31 cellular contexts compared by ENCODE assay signal in the genomic region with DNA sequence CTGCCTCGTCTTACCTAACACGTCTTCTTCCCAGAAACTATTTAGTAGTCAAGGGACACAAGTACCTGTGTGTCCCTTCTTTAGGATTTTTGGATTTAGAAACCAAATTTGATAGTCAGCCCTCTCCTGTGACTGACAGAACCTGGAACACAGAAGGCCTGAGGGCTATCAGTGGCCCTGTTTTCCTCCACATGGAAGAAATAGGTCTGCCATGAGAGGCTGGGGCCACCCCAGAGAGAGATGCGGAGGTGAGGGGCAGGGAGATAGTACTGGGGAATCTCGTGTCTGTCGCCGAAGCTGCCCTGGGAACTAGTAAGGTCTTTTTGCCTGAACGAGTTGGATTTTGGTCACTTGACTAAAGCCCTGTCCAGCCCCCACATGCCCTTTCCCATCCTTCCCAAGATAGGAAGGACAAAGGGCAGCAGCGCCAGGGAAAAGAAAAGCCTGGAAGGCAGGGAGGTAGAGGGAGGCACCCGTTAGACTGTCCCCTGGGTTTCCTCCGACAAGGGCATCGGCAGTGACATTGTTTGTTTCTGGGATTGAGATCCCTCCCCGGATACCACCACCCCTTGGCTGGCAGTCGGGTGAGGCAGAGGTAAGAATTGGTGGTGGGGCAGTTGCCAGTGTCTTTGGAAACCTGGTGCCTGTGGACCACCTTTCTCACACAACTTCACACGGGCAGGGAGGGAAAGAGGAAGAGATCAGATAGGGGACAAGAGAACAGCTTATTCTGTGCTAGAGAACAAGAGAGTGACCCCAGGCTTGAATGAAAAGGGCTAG. TPM values are rescaled to one million over a fixed set of nuclear protein-coding genes. Genes with fewer than 3 reads are reported as not detected.
DNase-seq lines count a peak whose midpoint lies in the region; ATAC-seq, FAIRE-seq and TF ChIP-seq lines count a peak whose summit lies in the region.
"Had no signal": no experiment of that assay in that cellular context is flagged by ENCODE, and none has a peak within 500 bp of the region (broad histone marks: within the 10 kb centered on the region; RNA-seq: fewer than 3 reads in every experiment).

No MANE protein-coding gene starts in this region.

- no peak overlapping the region for H4K91ac ChIP-seq in H1 (replicated peaks; ENCODE audit: insufficient read length, low read length)

- no peak for TF ChIP-seq EP300 in H1 (IDR thresholded peaks at IDR 0.05; ENCODE audit: borderline replicate concordance in 1 of 2, low read depth in 2 of 2, low read length in 2 of 2)

- TF ChIP-seq POLR2A in H1 (IDR thresholded peaks at IDR 0.05; ENCODE audit: control extremely low read depth in 1 of 2, low read depth in 2 of 2, low read length in 2 of 2), result no peak

- H2BK15ac ChIP-seq in H1 (ENCODE audit: low read length), result 0 out of 2 replicates have a peak overlapping the region, but pooled peaks have one; percentile 26

- CTCF ChIA-PET in H1 (lab: Charles Lee; ENCODE audit: partially characterized antibody), result interaction anchor here (0.6 to 14.3 kb wide), 3 partner anchors 13 to 741 kb away, joined by 3 to 230 read pairs (median 64); a partner anchor contains a TSS

- H3K4me3 ChIP-seq in H1 (ENCODE audit: extremely low read depth in 1 of 4, insufficient read depth in 2 of 4, low read depth in 3 of 4, low read length in 4 of 4) (no peak overlapping the region), left lung (no peak overlapping the region), subcutaneous abdominal adipose tissue (ENCODE audit: low read depth in 1 of 5, low read length in 5 of 5) (no peak overlapping the region)

- H3K4me1 ChIP-seq in H1 (replicated peaks in 1 of 4; ENCODE audit: control insufficient read depth in 3 of 4, insufficient read depth in 4 of 4, low read length in 3 of 4), result peaks cover 15 to 21% (median 16%) of the 10 kb centered on the region in 4 experiments
- peaks cover 0 to 12% of the 10 kb centered on the region in 2 donors for H3K4me1 ChIP-seq in left lung
- H3K4me1 ChIP-seq in subcutaneous abdominal adipose tissue (ENCODE audit: control insufficient read depth in 5 of 5, insufficient read depth in 5 of 5, low read length in 5 of 5), result peaks cover 5 to 93% (median 26%) of the 10 kb centered on the region in 5 donors
- H3K4me1 ChIP-seq: BE2C had no signal

- no peaks in the 10 kb centered on the region for H3K9me3 ChIP-seq in H1 (ENCODE audit: insufficient read depth in 2 of 2, low read depth in 1 of 2, low read length in 1 of 2)
- no peaks in the 10 kb centered on the region for H3K9me3 ChIP-seq in left lung
- H3K9me3 ChIP-seq in subcutaneous abdominal adipose tissue (ENCODE audit: control insufficient read depth in 5 of 5, low read length in 5 of 5), result no peaks in the 10 kb centered on the region
- H3K9me3 ChIP-seq: BE2C had no signal

- 81% methylated on average over 14 of the region's 14 CpGs; no CpG with 5 or more reads in 1 of the 2 experiments for WGBS in H1 (ENCODE audit: extremely low coverage in 1 of 2, insufficient coverage in 1 of 2, insufficient read length in 1 of 2, insufficient replicate concordance in 2 of 2, low coverage in 1 of 2, low lambda C conversion rate in 2 of 2, missing lambda C conversion rate in 1 of 2), 2 experiments

- no peak overlapping the region for H3K18ac ChIP-seq in H1 (ENCODE audit: extremely low read depth, low read length)

- no peaks in the 10 kb centered on the region for H3K23me2 ChIP-seq in H1 (ENCODE audit: low read depth, low read length)

- H3K79me2 ChIP-seq in H1 (ENCODE audit: control insufficient read depth in 1 of 2, insufficient read depth in 2 of 2, low read length in 2 of 2), result no peaks in the 10 kb centered on the region

- H4K5ac ChIP-seq in H1 (ENCODE audit: insufficient read length, low read depth, low read length), result no peak overlapping the region

- no peak for FAIRE-seq in H1 (lab: Jason Lieb, UNC)
- FAIRE-seq: GM12891, HepG2, RCC 7860 had no signal

- H3K4me2 ChIP-seq in H1 (ENCODE audit: insufficient read depth in 1 of 2, low read depth in 2 of 2, low read length in 2 of 2), result no peak overlapping the region

- no peak overlapping the region for H3K23ac ChIP-seq in H1 (ENCODE audit: insufficient read length)

- no peaks in the 10 kb centered on the region for H3K79me1 ChIP-seq in H1 (ENCODE audit: low read depth, low read length)

- TF ChIP-seq CTCF in H1 (IDR thresholded peaks at IDR 0.05; ENCODE audit: control extremely low read depth in 1 of 3, insufficient read depth in 1 of 3, low read depth in 1 of 3, low read length in 3 of 3) (no peak), left lung (IDR thresholded peaks at IDR 0.05) (no peak)

- H3K27me3 ChIP-seq in H1 (replicated peaks in 1 of 4; ENCODE audit: control insufficient read depth in 3 of 4, extremely low read depth in 1 of 4, insufficient read depth in 3 of 4, low read length in 3 of 4) (no peaks in the 10 kb centered on the region), left lung (no peaks in the 10 kb centered on the region), subcutaneous abdominal adipose tissue (ENCODE audit: control insufficient read depth in 5 of 5, insufficient read depth in 4 of 5, low read length in 5 of 5) (no peaks in the 10 kb centered on the region)
- H3K27me3 ChIP-seq: BE2C had no signal

- H3K27ac ChIP-seq in H1 (ENCODE audit: low read depth, low read length) (no peak overlapping the region), left lung (peak overlapping the region; percentile 13 to 43), subcutaneous abdominal adipose tissue (ENCODE audit: low read depth, low read length) (peak overlapping the region; percentile 41)

- H3K14ac ChIP-seq in H1 (ENCODE audit: insufficient read length), result no peak overlapping the region

- intact Hi-C loops in left lung (cut with DNase I), result no loop called here

- no peak overlapping the region for H3K4ac ChIP-seq in H1 (replicated peaks; ENCODE audit: insufficient read length, low read depth, low read length)

- H2AFZ ChIP-seq in H1 (ENCODE audit: low read length), result no peak overlapping the region

- ATAC-seq in left lung (no peak), GM19452 (IDR thresholded peaks at IDR 0.05; ENCODE audit: unreplicated experiment) (no peak)
- ATAC-seq: HepG2 had no signal

- TF ChIP-seq RAD21 in H1 (IDR thresholded peaks at IDR 0.05 in 1 of 2, conservative IDR thresholded peaks at IDR 0.05 in 1 of 2; ENCODE audit: low read depth in 2 of 2, low read length in 2 of 2), result no peak

- H3K56ac ChIP-seq in H1 (replicated peaks; ENCODE audit: insufficient read length, low read depth, low read length), result no peak overlapping the region

- H2BK12ac ChIP-seq in H1 (ENCODE audit: low read depth, low read length), result no peak overlapping the region

- no peak overlapping the region for H2BK5ac ChIP-seq in H1 (ENCODE audit: low read depth, low read length)

- no peak overlapping the region for H2AK5ac ChIP-seq in H1 (ENCODE audit: low read depth, low read length)

- 0 out of 2 replicates have a peak overlapping the region, but pooled peaks have one; percentile 13 for H2BK20ac ChIP-seq in H1 (ENCODE audit: low read length)

- H4K8ac ChIP-seq in H1 (ENCODE audit: extremely low read depth, insufficient read depth, low read length), result no peak overlapping the region

- H3K36me3 ChIP-seq in H1 (ENCODE audit: control insufficient read depth in 2 of 4, insufficient read depth in 4 of 4, low read length in 3 of 4) (no peaks in the 10 kb centered on the region), left lung (no peaks in the 10 kb centered on the region), subcutaneous abdominal adipose tissue (ENCODE audit: control insufficient read depth in 5 of 5, insufficient read depth in 5 of 5, low read length in 5 of 5) (peaks cover 0 to 2% (median 0%) of the 10 kb centered on the region in 5 donors)
- H3K36me3 ChIP-seq: BE2C had no signal

- POLR2A ChIA-PET in H1 (lab: Charles Lee; ENCODE audit: partially characterized antibody), result interaction anchor here (1.6 kb wide), 1 partner anchor 58 kb away, joined by 3 read pairs; no protein-coding TSS in a partner anchor

- H3K9ac ChIP-seq in H1 (replicated peaks in 1 of 4; ENCODE audit: extremely low read depth in 1 of 4, low read depth in 3 of 4, low read length in 3 of 4), result no peak overlapping the region
- peak overlapping the region in 1 of 5 donors; percentile 4 for H3K9ac ChIP-seq in subcutaneous abdominal adipose tissue (ENCODE audit: low read length in 5 of 5)

- H2BK120ac ChIP-seq in H1 (replicated peaks; ENCODE audit: low read depth, low read length), result no peak overlapping the region

- DNase-seq in activated CD8-positive, alpha-beta memory T cell treated with anti-CD3 and anti-CD28 coated beads for 24 hours, result peak; percentile 32
- DNase-seq in activated CD8-positive, alpha-beta memory T cell treated with anti-CD3 and anti-CD28 coated beads, Interleukin-2, amount 50 U/mL, for 4 hours, result no peak
- DNase-seq in H1 (ENCODE audit: low read depth in 1 of 2, low spot score in 2 of 2) (no peak), left lung (no peak), NCI-H345 (lab: John Stamatoyannopoulos, UW) (no peak), SIG-M5 treated with dmso at 0.1 percent for 504 hours (lab: John Stamatoyannopoulos, UW; ENCODE audit: unreplicated experiment) (no peak)
- DNase-seq: 8988T, ACHN, BE2C, Calu3, DMS79 treated with DMSO at 0.1 percent for 48 hours, GF-D8, H7, Kasumi-1, NCI-H1092 treated with DMSO at 0.1 percent for 48 hours, NCI-H1436, NCI-H187, NCI-H2081 treated with DMSO at 0.1 percent for 48 hours, NCI-H2171, NCI-H446, NCI-H524 treated with DMSO at 0.1 percent for 48 hours, NCI-H774, SIG-M5 had no signal

- H4K20me1 ChIP-seq in H1 (replicated peaks in 1 of 2; ENCODE audit: control insufficient read depth in 1 of 2, insufficient read depth in 2 of 2, low read length in 2 of 2), result no peaks in the 10 kb centered on the region

RNA-seq across cellular contexts. Expression of a gene that starts 19.8 kb away (rescaled TPM):
- total RNA-seq in H1 (2021; fragmentation: NEBNext Ultra II Directional; extraction: Animal tissue kit (Norgen Biotek cat#: 25700)), result 40.9 and 42.6 TPM in 2 replicates
- polyA plus RNA-seq in H1 (2011; rRNA removed), result 43.8 and 49.2 TPM in 2 replicates
- polyA plus RNA-seq in H1 (2011; cell fraction: cytosol; rRNA removed), result 48.0 TPM
- polyA plus RNA-seq in H1 (2011; cell fraction: nucleus; rRNA removed), result 27.5 TPM
- polyA plus RNA-seq in H1 (2012, experiment 1 of 2), result 27.9 to 49.4 TPM (median 46.8 TPM) in 4 replicates
- 37.8 TPM for polyA plus RNA-seq in H1 (2012, experiment 2 of 2)
- 21.6 TPM for polyA plus RNA-seq in H1 (2013, experiment 1 of 2)
- polyA plus RNA-seq in H1 (2013, experiment 2 of 2), result 22.7 TPM
- 34.3 and 36.4 TPM in 2 replicates for polyA minus RNA-seq in H1 (2011; rRNA and poly(A)+ RNA removed)
- polyA minus RNA-seq in H1 (2011; cell fraction: cytosol; rRNA and poly(A)+ RNA removed), result 14.7 TPM
- 10.6 TPM for polyA minus RNA-seq in H1 (2011; cell fraction: nucleus; rRNA and poly(A)+ RNA removed)
- 10 to 100 TPM; 29.2 to 53.0 TPM for total RNA-seq in left lung

RNA-seq across cellular contexts. Expression of a gene that starts 46.9 kb away (rescaled TPM):
- total RNA-seq in H1 (2021; fragmentation: NEBNext Ultra II Directional; extraction: Animal tissue kit (Norgen Biotek cat#: 25700)), result 2.7 and 3.2 TPM in 2 replicates
- 3.9 and 4.3 TPM in 2 replicates for polyA plus RNA-seq in H1 (2011; rRNA removed)
- 2.4 TPM for polyA plus RNA-seq in H1 (2011; cell fraction: cytosol; rRNA removed)
- 3.8 TPM for polyA plus RNA-seq in H1 (2011; cell fraction: nucleus; rRNA removed)
- polyA plus RNA-seq in H1 (2012, experiment 1 of 2), result 1.6 to 3.4 TPM (median 2.7 TPM) in 4 replicates
- 2.7 TPM for polyA plus RNA-seq in H1 (2012, experiment 2 of 2)
- polyA plus RNA-seq in H1 (2013, experiment 1 of 2), result 14.8 TPM
- polyA plus RNA-seq in H1 (2013, experiment 2 of 2), result 15.5 TPM
- 0.82 and 1.0 TPM in 2 replicates for polyA minus RNA-seq in H1 (2011; rRNA and poly(A)+ RNA removed)
- polyA minus RNA-seq in H1 (2011; cell fraction: cytosol; rRNA and poly(A)+ RNA removed), result 2.1 TPM
- 1.9 TPM for polyA minus RNA-seq in H1 (2011; cell fraction: nucleus; rRNA and poly(A)+ RNA removed)
- 10 to 100 TPM; 21.1 to 26.1 TPM for total RNA-seq in left lung
- total RNA-seq: Calu3, HepG2, HT1080, M059J had no signal
- polyA plus RNA-seq: CD14-positive monocyte, HepG2 had no signal

RNA-seq across cellular contexts. Expression of a gene that starts 58.7 kb away (rescaled TPM):
- total RNA-seq in H1 (2021; fragmentation: NEBNext Ultra II Directional; extraction: Animal tissue kit (Norgen Biotek cat#: 25700)), result 0.93 and 1.1 TPM in 2 replicates
- 1.6 and 1.7 TPM in 2 replicates for polyA plus RNA-seq in H1 (2011; rRNA removed)
- polyA plus RNA-seq in H1 (2011; cell fraction: cytosol; rRNA removed), result 1.0 TPM
- polyA plus RNA-seq in H1 (2011; cell fraction: nucleus; rRNA removed), result 0.81 TPM
- 0.90 to 1.2 TPM (median 1.2 TPM) in 4 replicates for polyA plus RNA-seq in H1 (2012, experiment 1 of 2)
- 1.6 TPM for polyA plus RNA-seq in H1 (2012, experiment 2 of 2)
- polyA plus RNA-seq in H1 (2013, experiment 1 of 2), result 2.6 TPM
- polyA plus RNA-seq in H1 (2013, experiment 2 of 2), result 2.7 TPM
- 0.29 and 0.82 TPM in 2 replicates for polyA minus RNA-seq in H1 (2011; rRNA and poly(A)+ RNA removed)
- not detected for polyA minus RNA-seq in H1 (2011; cell fraction: cytosol; rRNA and poly(A)+ RNA removed)
- 0.90 TPM for polyA minus RNA-seq in H1 (2011; cell fraction: nucleus; rRNA and poly(A)+ RNA removed)
- 1 to 10 TPM in 1 of 2 donors, under 1 TPM in 1; 0.68 to 2.0 TPM for total RNA-seq in left lung
- total RNA-seq: HepG2, HT1080 had no signal
- polyA plus RNA-seq: CD14-positive monocyte, HepG2 had no signal
